Comparison of ENCODE assay signal across 8 cellular contexts in genomic region chr11:19071255-19071654, GRCh38. TPM values are rescaled to one million over a fixed set of nuclear protein-coding genes. Genes with fewer than 3 reads are reported as not detected.
DNase-seq lines count a peak whose midpoint lies in the region; ATAC-seq and TF ChIP-seq lines count a peak whose summit lies in the region.

No MANE protein-coding gene starts in this region.

- no peak overlapping the region for H3K4me3 Mint-ChIP-seq in Calu3 (ENCODE audit: low read depth, unreplicated experiment)
- H3K4me3 Mint-ChIP-seq in naive thymus-derived CD4-positive, alpha-beta T cell = peak overlapping the region in 8 of 10 donors; percentile 37 to 83 (median 64)

- DNase-seq in Calu3 (peak; percentile 79), HPDE6-E6E7 (ENCODE audit: extremely low spot score) (peak; percentile 51), NOMO-1 (lab: John Stamatoyannopoulos, UW; ENCODE audit: unreplicated experiment in 2 of 2) (peak; percentile 52 to 76), epithelial cell of proximal tubule (ENCODE audit: low read depth) (peak; percentile 26)
- peak; percentile 7 to 13 for DNase-seq in activated CD8-positive, alpha-beta memory T cell treated with anti-CD3 and anti-CD28 coated beads for 4 hours (ENCODE audit: low read depth in 2 of 2)
- peak in 8 of 9 donors; percentile 27 to 51 (median 38) for DNase-seq in naive thymus-derived CD4-positive, alpha-beta T cell
- DNase-seq in stimulated activated naive CD4-positive, alpha-beta T cell (lab: John Stamatoyannopoulos, UW) = peak in 4 of 6 experiments; percentile 8 to 44 (median 24)

- peaks cover 41% of the 10 kb centered on the region for H3K27me3 Mint-ChIP-seq in Calu3 (ENCODE audit: unreplicated experiment)
- H3K27me3 Mint-ChIP-seq in naive thymus-derived CD4-positive, alpha-beta T cell = peaks cover 14 to 33% (median 20%) of the 10 kb centered on the region in 5 donors

- intact Hi-C loops in Calu3 (cut with micrococcal nuclease; ENCODE audit: unreplicated experiment) = loop anchor here (1.0 to 10.0 kb wide), 4 partner anchors 94 to 482 kb away; no protein-coding TSS in a partner anchor
- intact Hi-C loops in naive thymus-derived CD4-positive, alpha-beta T cell (cut with micrococcal nuclease) = loop anchor here (1.0 to 10.0 kb wide), 7 partner anchors 169 to 1062 kb away; partner anchors contain the start of gene E2F8 (in 1 of the 2)

- no peaks in the 10 kb centered on the region for H3K27me3 ChIP-seq in naive thymus-derived CD4-positive, alpha-beta T cell (ENCODE audit: control insufficient read depth in 2 of 2, insufficient read depth in 2 of 2, low read length in 2 of 2)

- no peaks in the 10 kb centered on the region for H3K9me3 ChIP-seq in naive thymus-derived CD4-positive, alpha-beta T cell (ENCODE audit: control insufficient read depth in 2 of 3, low read length in 3 of 3)

- ATAC-seq in GM21360 (IDR thresholded peaks at IDR 0.05; ENCODE audit: unreplicated experiment) = peak; percentile 97
- ATAC-seq in naive thymus-derived CD4-positive, alpha-beta T cell = peak; percentile 93

- peak overlapping the region; percentile 7 for H3K4me3 ChIP-seq in epithelial cell of proximal tubule (ENCODE audit: low read depth, low read length)
- no peak overlapping the region for H3K4me3 ChIP-seq in naive thymus-derived CD4-positive, alpha-beta T cell (ENCODE audit: low read length)

- CTCF ChIA-PET in Calu3 (lab: Charles Lee) = interaction anchor here (0.6 to 1.4 kb wide), 10 partner anchors 8 to 1677 kb away, joined by 3 to 10 read pairs (median 4); partner anchors contain the start of genes E2F8 and ZDHHC13
- CTCF ChIA-PET in naive thymus-derived CD4-positive, alpha-beta T cell (lab: Charles Lee) = interaction anchor here (0.7 to 1.1 kb wide), 4 partner anchors 9 to 260 kb away, joined by 3 to 7 read pairs (median 6); partner anchors contain the start of gene MRGPRX2

- POLR2A ChIA-PET in naive thymus-derived CD4-positive, alpha-beta T cell (lab: Charles Lee) = no interaction called here

- no peak overlapping the region for H3K27ac Mint-ChIP-seq in Calu3 (ENCODE audit: unreplicated experiment)
- H3K27ac Mint-ChIP-seq in naive thymus-derived CD4-positive, alpha-beta T cell = no peak overlapping the region

- TF ChIP-seq CTCF in Calu3 (IDR thresholded peaks at IDR 0.05; ENCODE audit: unreplicated experiment) (peak; percentile 94), epithelial cell of proximal tubule (conservative IDR thresholded peaks at IDR 0.05; ENCODE audit: low read depth, low read length) (peak; percentile 99)

- no TSS peak for BruUV-seq in Calu3 (replicated peaks; lab: Mats Ljungman, UMichigan)

- no peaks in the 10 kb centered on the region for H3K9me3 Mint-ChIP-seq in Calu3 (ENCODE audit: low read depth, unreplicated experiment)
- H3K9me3 Mint-ChIP-seq in naive thymus-derived CD4-positive, alpha-beta T cell = peaks cover 0 to 20% (median 14%) of the 10 kb centered on the region in 11 donors

- no peaks in the 10 kb centered on the region for H3K4me1 ChIP-seq in naive thymus-derived CD4-positive, alpha-beta T cell (ENCODE audit: control insufficient read depth in 2 of 2, insufficient read depth in 2 of 2, low read length in 2 of 2)

- H3K36me3 ChIP-seq in naive thymus-derived CD4-positive, alpha-beta T cell (ENCODE audit: control insufficient read depth in 2 of 3, insufficient read depth in 3 of 3, low read length in 3 of 3) = no peaks in the 10 kb centered on the region

- H3K36me3 Mint-ChIP-seq in Calu3 (ENCODE audit: insufficient read depth, unreplicated experiment) = no peaks in the 10 kb centered on the region
- H3K36me3 Mint-ChIP-seq in naive thymus-derived CD4-positive, alpha-beta T cell = peaks cover 0 to 15% (median 6%) of the 10 kb centered on the region in 5 donors

- H3K27ac ChIP-seq in naive thymus-derived CD4-positive, alpha-beta T cell (ENCODE audit: low read depth, low read length) = no peak overlapping the region

- peaks cover 7% of the 10 kb centered on the region for H3K4me1 Mint-ChIP-seq in Calu3 (ENCODE audit: low read depth, unreplicated experiment)
- H3K4me1 Mint-ChIP-seq in naive thymus-derived CD4-positive, alpha-beta T cell = peaks cover 0 to 5% (median 5%) of the 10 kb centered on the region in 7 donors

RNA-seq across cellular contexts. Expression of gene MRGPRX2, which starts 10.7 kb away (rescaled TPM):
- total RNA-seq in Calu3 (2022) (not detected in 2 replicates), epithelial cell of proximal tubule (not detected in 2 replicates)
- total RNA-seq in naive thymus-derived CD4-positive, alpha-beta T cell = under 1 TPM in 1 of 5 experiments, not detected in 4; 0.17 TPM
- polyA plus RNA-seq in naive thymus-derived CD4-positive, alpha-beta T cell = not detected

RNA-seq across cellular contexts. Expression of gene ZDHHC13, which starts 45.7 kb away (rescaled TPM):
- total RNA-seq in Calu3 (2022) = 22.4 and 26.8 TPM in 2 replicates
- 22.0 and 31.9 TPM in 2 replicates for total RNA-seq in epithelial cell of proximal tubule
- 10 to 100 TPM in 4 of 5 experiments, 1 to 10 TPM in 1; 9.3 to 21.3 (median 14.2) TPM for total RNA-seq in naive thymus-derived CD4-positive, alpha-beta T cell
- 1 to 10 TPM; 6.8 to 9.6 TPM for polyA plus RNA-seq in naive thymus-derived CD4-positive, alpha-beta T cell

Comparison
In these comparisons a context has a peak if more than half of its experiments do, and no peak if none do; other contexts are left out.
1. DNase-seq: peak in every context shown above with its lines; median percentile 79 in Calu3; 64 in NOMO-1; 51 in HPDE6-E6E7; 38 in naive thymus-derived CD4-positive, alpha-beta T cell; 26 in epithelial cell of proximal tubule; 24 in stimulated activated naive CD4-positive, alpha-beta T cell; 10 in activated CD8-positive, alpha-beta memory T cell treated with anti-CD3 and anti-CD28 coated beads for 4 hours.